In the genomic region with DNA sequence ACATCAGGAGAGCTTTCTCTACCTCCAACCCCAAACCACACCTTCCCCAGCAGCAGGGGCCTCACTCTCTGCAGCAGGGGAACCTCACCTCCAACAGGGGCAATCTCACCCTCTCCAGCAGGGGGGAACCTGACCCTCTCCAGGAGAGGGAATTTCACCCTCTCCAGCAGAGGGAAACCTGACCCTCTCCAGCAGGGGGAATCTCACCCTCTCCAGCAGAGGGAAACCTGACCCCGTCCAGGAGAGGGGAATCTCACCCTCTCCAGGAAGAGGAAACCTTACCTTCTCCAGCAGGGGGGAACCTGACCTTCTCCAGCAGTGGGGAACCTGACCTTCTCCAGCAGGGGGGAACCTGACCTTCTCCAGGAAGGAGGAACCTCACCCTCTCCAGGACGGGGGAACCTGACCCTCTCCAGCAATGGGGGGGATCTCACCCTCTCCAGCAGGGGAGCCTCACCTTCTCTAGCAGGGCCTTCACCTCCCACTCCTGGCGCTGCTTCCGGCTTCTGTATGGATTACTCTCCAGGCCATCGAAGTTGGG, we compare ENCODE assay signal across 8 cellular contexts. TPM values are rescaled to one million over a fixed set of nuclear protein-coding genes. Genes with fewer than 3 reads are reported as not detected.
DNase-seq lines count a peak whose midpoint lies in the region; ATAC-seq, FAIRE-seq and TF ChIP-seq lines count a peak whose summit lies in the region.

No MANE protein-coding gene starts in this region.

- ATAC-seq in A549 (peak; percentile 75 to 83), mucosa of descending colon (peak; percentile 5), GM21526 (IDR thresholded peaks at IDR 0.05; ENCODE audit: low FRiP score, unreplicated experiment) (no peak)

- peaks cover 23% of the 10 kb centered on the region for H3K4me1 ChIP-seq in A549
- peaks cover 20% of the 10 kb centered on the region for H3K4me1 ChIP-seq in mucosa of descending colon (ENCODE audit: low read depth)

- H3K4me1 Mint-ChIP-seq in brain = peaks cover 24% of the 10 kb centered on the region

- no peak for TF ChIP-seq POLR2A in A549 (IDR thresholded peaks at IDR 0.05; ENCODE audit: low read length)

- no peaks in the 10 kb centered on the region for H3K9me3 Mint-ChIP-seq in brain

- H3K4me3 ChIP-seq in A549 = no peak overlapping the region
- no peak overlapping the region for H3K4me3 ChIP-seq in mucosa of descending colon

- peak; percentile 59 for TF ChIP-seq CTCF in A549 (IDR thresholded peaks at IDR 0.05)
- peak; percentile 17 to 33 for TF ChIP-seq CTCF in brain (conservative IDR thresholded peaks at IDR 0.05)
- TF ChIP-seq CTCF in mucosa of descending colon (IDR thresholded peaks at IDR 0.05) = no peak
- no peak for TF ChIP-seq CTCF in GM20000 (IDR thresholded peaks at IDR 0.05; ENCODE audit: extremely low read depth, missing control alignments)

- no peak for TF ChIP-seq EP300 in A549 (IDR thresholded peaks at IDR 0.05)

- no peaks in the 10 kb centered on the region for H3K9me3 ChIP-seq in A549
- no peaks in the 10 kb centered on the region for H3K9me3 ChIP-seq in mucosa of descending colon

- H3K27ac Mint-ChIP-seq in brain = no peak overlapping the region

- no peak overlapping the region for H3K4me3 Mint-ChIP-seq in brain

- FAIRE-seq in A549 (lab: Jason Lieb, UNC) = no peak

- H3K36me3 Mint-ChIP-seq in brain = peaks cover 24% of the 10 kb centered on the region

- peak overlapping the region in 1 of 2 experiments; percentile 48; a peak in 2 of 6 replicates for H3K27ac ChIP-seq in A549

- POLR2A ChIA-PET in A549 (lab: Yijun Ruan, JAX) = no interaction called here

- peaks cover 6% of the 10 kb centered on the region for H3K27me3 Mint-ChIP-seq in brain

- H3K4me2 ChIP-seq in A549 = no peak overlapping the region

- no peaks in the 10 kb centered on the region for H3K36me3 ChIP-seq in mucosa of descending colon (ENCODE audit: low read depth)

- TF ChIP-seq RAD21 in A549 (conservative IDR thresholded peaks at IDR 0.05 in 1 of 2, IDR thresholded peaks at IDR 0.05 in 1 of 2) = peak; percentile 55 to 64; a peak in 4 of 5 replicates

- peak; percentile 85 for DNase-seq in A549 (ENCODE audit: low read depth in 1 of 2, low spot score in 1 of 2)
- DNase-seq in GDM1 (lab: John Stamatoyannopoulos, UW) = peak; percentile 16
- peak; percentile 30 for DNase-seq in NCI-H2196 treated with DMSO at 0.1 percent for 48 hours (lab: John Stamatoyannopoulos, UW; ENCODE audit: unreplicated experiment)
- no peak for DNase-seq in mucosa of descending colon
- no peak for DNase-seq in SKM-1 treated with dmso at 0.1 percent for 144 hours (lab: John Stamatoyannopoulos, UW; ENCODE audit: unreplicated experiment)
- no peak for DNase-seq in GM20000 (ENCODE audit: low spot score)

- intact Hi-C loops in mucosa of descending colon (cut with DNase I, micrococcal nuclease) = no loop called here

- 25% methylated on average over 2 of the region's 5 CpGs for WGBS in A549 (ENCODE audit: missing lambda C conversion rate)

- CTCF ChIA-PET in A549 (lab: Yijun Ruan, JAX) = interaction anchor here (0.8 to 5.7 kb wide), 8 partner anchors 8 to 565 kb away, joined by 3 to 44 read pairs (median 8); partner anchors contain the start of genes PFDN6, RGL2, RPS18 and VPS52

TF ChIP-seq in A549, 52 proteins besides CTCF, POLR2A, EP300 and RAD21 (continues in another document):
- TF ChIP-seq ELK1 (IDR thresholded peaks at IDR 0.05; ENCODE audit: low read depth, low read length) (no peak), SMC3 (IDR thresholded peaks at IDR 0.05) (peak; percentile 47; the same call in 1 of the 3 replicates), RFX5 (IDR thresholded peaks at IDR 0.05) (no peak), ESRRA (IDR thresholded peaks at IDR 0.05; ENCODE audit: borderline replicate concordance, low read length) (0 out of 2 replicates have a peak, but pooled peaks have one; percentile 48), FOXS1 (CRISPR knock-in tag; IDR thresholded peaks at IDR 0.05) (no peak), CBX2 (IDR thresholded peaks at IDR 0.05; ENCODE audit: borderline replicate concordance, low read depth) (no peak), MAZ (IDR thresholded peaks at IDR 0.05; ENCODE audit: borderline replicate concordance, low read depth, low read length) (0 out of 2 replicates have a peak, but pooled peaks have one; percentile 24), ZC3H11A (IDR thresholded peaks at IDR 0.05) (no peak), POLR2AphosphoS2 (conservative IDR thresholded peaks at IDR 0.05; ENCODE audit: low read length) (no peak), MYC (IDR thresholded peaks at IDR 0.05; ENCODE audit: borderline replicate concordance, low read length) (peak; percentile 35; the same call in 1 of the 2 replicates), ZSCAN20 (CRISPR knock-in tag; IDR thresholded peaks at IDR 0.05) (no peak), EHF (CRISPR knock-in tag; IDR thresholded peaks at IDR 0.05) (no peak), ZFP36 (IDR thresholded peaks at IDR 0.05; ENCODE audit: borderline replicate concordance, partially characterized antibody) (no peak)
- TF ChIP-seq, protein P1, sequence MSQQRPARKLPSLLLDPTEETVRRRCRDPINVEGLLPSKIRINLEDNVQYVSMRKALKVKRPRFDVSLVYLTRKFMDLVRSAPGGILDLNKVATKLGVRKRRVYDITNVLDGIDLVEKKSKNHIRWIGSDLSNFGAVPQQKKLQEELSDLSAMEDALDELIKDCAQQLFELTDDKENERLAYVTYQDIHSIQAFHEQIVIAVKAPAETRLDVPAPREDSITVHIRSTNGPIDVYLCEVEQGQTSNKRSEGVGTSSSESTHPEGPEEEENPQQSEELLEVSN (IDR thresholded peaks at IDR 0.05; ENCODE audit: borderline replicate concordance, low read depth) = no peak
- TF ChIP-seq, protein P2, sequence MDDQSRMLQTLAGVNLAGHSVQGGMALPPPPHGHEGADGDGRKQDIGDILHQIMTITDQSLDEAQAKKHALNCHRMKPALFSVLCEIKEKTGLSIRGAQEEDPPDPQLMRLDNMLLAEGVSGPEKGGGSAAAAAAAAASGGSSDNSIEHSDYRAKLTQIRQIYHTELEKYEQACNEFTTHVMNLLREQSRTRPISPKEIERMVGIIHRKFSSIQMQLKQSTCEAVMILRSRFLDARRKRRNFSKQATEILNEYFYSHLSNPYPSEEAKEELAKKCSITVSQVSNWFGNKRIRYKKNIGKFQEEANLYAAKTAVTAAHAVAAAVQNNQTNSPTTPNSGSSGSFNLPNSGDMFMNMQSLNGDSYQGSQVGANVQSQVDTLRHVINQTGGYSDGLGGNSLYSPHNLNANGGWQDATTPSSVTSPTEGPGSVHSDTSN (IDR thresholded peaks at IDR 0.05) = no peak

RNA-seq across cellular contexts. Expression of gene B3GALT4, which starts 3.1 kb away (rescaled TPM):
- polyA plus RNA-seq in A549 (2011; rRNA removed) = 0.54 and 0.74 TPM in 2 replicates
- polyA plus RNA-seq in A549 (2012; cell fraction: cytosol; rRNA removed) = 0.20 and 0.45 TPM in 2 replicates
- 0.40 and 0.49 TPM in 2 replicates for polyA plus RNA-seq in A549 (2012; cell fraction: nucleus; rRNA removed)
- polyA plus RNA-seq in A549 (2017; fragmentation: RNase III; extraction: RNeasy Plus Mini Kit Qiagen cat#74134 plus additional on column Dnase treatment) = 0.24 to 0.41 TPM (median 0.27 TPM) in 3 replicates
- 2.0 and 2.7 TPM in 2 replicates for polyA minus RNA-seq in A549 (2011; rRNA and poly(A)+ RNA removed)
- 13.7 TPM for polyA plus RNA-seq in brain (ENCODE audit: insufficient read depth, low read depth, low replicate concordance)
- total RNA-seq in mucosa of descending colon = 10 to 100 TPM; 21.6 to 41.7 (median 24.2) TPM

RNA-seq across cellular contexts. Expression of gene RPS18, which starts 8.2 kb away (rescaled TPM):
- polyA plus RNA-seq in A549 (2011; rRNA removed) (3,426 and 3,692 TPM in 2 replicates), A549 (2017; fragmentation: RNase III; extraction: RNeasy Plus Mini Kit Qiagen cat#74134 plus additional on column Dnase treatment) (3,611 to 3,881 TPM (median 3,639 TPM) in 3 replicates), brain (ENCODE audit: insufficient read depth, low read depth, low replicate concordance) (5,109 TPM)
- polyA plus RNA-seq in A549 (2012; cell fraction: cytosol; rRNA removed) = 5,001 and 5,310 TPM in 2 replicates
- 1,388 and 1,717 TPM in 2 replicates for polyA plus RNA-seq in A549 (2012; cell fraction: nucleus; rRNA removed)
- polyA minus RNA-seq in A549 (2011; rRNA and poly(A)+ RNA removed) = 851 and 1,281 TPM in 2 replicates
- total RNA-seq in mucosa of descending colon = 1,000 to 10,000 TPM; 1,579 to 1,936 (median 1,680) TPM

RNA-seq across cellular contexts. Expression of gene VPS52, which starts 8.4 kb away (rescaled TPM):
- polyA plus RNA-seq in A549 (2011; rRNA removed) (38.9 and 44.3 TPM in 2 replicates), A549 (2017; fragmentation: RNase III; extraction: RNeasy Plus Mini Kit Qiagen cat#74134 plus additional on column Dnase treatment) (22.8 to 28.0 TPM (median 22.8 TPM) in 3 replicates), brain (ENCODE audit: insufficient read depth, low read depth, low replicate concordance) (87.1 TPM)
- 24.7 and 30.2 TPM in 2 replicates for polyA plus RNA-seq in A549 (2012; cell fraction: cytosol; rRNA removed)
- polyA plus RNA-seq in A549 (2012; cell fraction: nucleus; rRNA removed) = 88.0 and 102 TPM in 2 replicates
- polyA minus RNA-seq in A549 (2011; rRNA and poly(A)+ RNA removed) = 67.8 and 76.8 TPM in 2 replicates
- 10 to 100 TPM; 58.2 to 82.6 (median 72.7) TPM for total RNA-seq in mucosa of descending colon

RNA-seq across cellular contexts. Expression of gene WDR46, which starts 9.0 kb away (rescaled TPM):
- polyA plus RNA-seq in A549 (2011; rRNA removed) = 35.1 TPM in 2 replicates
- polyA plus RNA-seq in A549 (2012; cell fraction: cytosol; rRNA removed) = 59.0 and 62.6 TPM in 2 replicates
- 95.1 and 106 TPM in 2 replicates for polyA plus RNA-seq in A549 (2012; cell fraction: nucleus; rRNA removed)
- 88.4 to 91.2 TPM (median 89.6 TPM) in 3 replicates for polyA plus RNA-seq in A549 (2017; fragmentation: RNase III; extraction: RNeasy Plus Mini Kit Qiagen cat#74134 plus additional on column Dnase treatment)
- 65.1 and 77.4 TPM in 2 replicates for polyA minus RNA-seq in A549 (2011; rRNA and poly(A)+ RNA removed)
- 38.0 TPM for polyA plus RNA-seq in brain (ENCODE audit: insufficient read depth, low read depth, low replicate concordance)
- 10 to 100 TPM; 25.5 to 37.9 (median 30.9) TPM for total RNA-seq in mucosa of descending colon

RNA-seq across cellular contexts. Expression of gene PFDN6, which starts 9.4 kb away (rescaled TPM):
- polyA plus RNA-seq in A549 (2011; rRNA removed) (61.2 and 84.6 TPM in 2 replicates), A549 (2017; fragmentation: RNase III; extraction: RNeasy Plus Mini Kit Qiagen cat#74134 plus additional on column Dnase treatment) (117 to 138 TPM (median 120 TPM) in 3 replicates), brain (ENCODE audit: insufficient read depth, low read depth, low replicate concordance) (155 TPM)
- polyA plus RNA-seq in A549 (2012; cell fraction: cytosol; rRNA removed) = 69.9 and 83.4 TPM in 2 replicates
- polyA plus RNA-seq in A549 (2012; cell fraction: nucleus; rRNA removed) = 22.3 and 45.7 TPM in 2 replicates
- 10.0 and 12.7 TPM in 2 replicates for polyA minus RNA-seq in A549 (2011; rRNA and poly(A)+ RNA removed)
- total RNA-seq in mucosa of descending colon = 10 to 100 TPM; 37.9 to 50.1 (median 40.2) TPM

Comparison
In these comparisons a context has a peak if more than half of its experiments do, and no peak if none do; other contexts are left out.
1. DNase-seq: peak in A549 (2 of 2), GDM1 (single experiment) and NCI-H2196 treated with DMSO at 0.1 percent for 48 hours (single experiment); none in mucosa of descending colon (0 of 3), SKM-1 treated with dmso at 0.1 percent for 144 hours (single experiment) and GM20000 (single experiment).
2. CTCF ChIP-seq: peak in A549 (single experiment) and brain (2 of 2); none in mucosa of descending colon (single experiment) and GM20000 (single experiment).